Comparison of ENCODE assay signal across 17 cellular contexts in genomic region chr17:46163316-46163715, GRCh38. TPM values are rescaled to one million over a fixed set of nuclear protein-coding genes. Genes with fewer than 3 reads are reported as not detected.
A peak's percentile ranks its signal among the peaks of the same experiment; 100 is the strongest.
DNase-seq lines count a peak whose midpoint lies in the region; ATAC-seq and TF ChIP-seq lines count a peak whose summit lies in the region.
"Had no signal": no experiment of that assay in that cellular context is flagged by ENCODE, and none has a peak within 500 bp of the region (broad histone marks: within the 10 kb centered on the region; RNA-seq: fewer than 3 reads in every experiment).

No MANE protein-coding gene starts in this region.

- H3K27me3 Mint-ChIP-seq in CD4-positive, alpha-beta T cell, result no peaks in the 10 kb centered on the region
- H3K27me3 Mint-ChIP-seq in central memory CD8-positive, alpha-beta T cell, result no peaks in the 10 kb centered on the region
- no peaks in the 10 kb centered on the region for H3K27me3 Mint-ChIP-seq in naive thymus-derived CD4-positive, alpha-beta T cell

- peaks cover 10% of the 10 kb centered on the region; the same call in 1 of the 2 replicates for H3K36me3 ChIP-seq in Karpas-422 (ENCODE audit: insufficient read depth, low read length)
- H3K36me3 ChIP-seq in naive thymus-derived CD4-positive, alpha-beta T cell (ENCODE audit: control insufficient read depth in 2 of 3, insufficient read depth in 3 of 3, low read length in 3 of 3), result no peaks in the 10 kb centered on the region
- H3K36me3 ChIP-seq: thoracic aorta had no signal

- no peak overlapping the region for H2AFZ ChIP-seq in Karpas-422 (ENCODE audit: low read length)

- H3K9me3 ChIP-seq in CD4-positive, alpha-beta T cell (ENCODE audit: control insufficient read depth, low read length), result no peaks in the 10 kb centered on the region
- H3K9me3 ChIP-seq in Karpas-422 (ENCODE audit: low read length), result no peaks in the 10 kb centered on the region
- H3K9me3 ChIP-seq in naive thymus-derived CD4-positive, alpha-beta T cell (ENCODE audit: control insufficient read depth in 2 of 3, low read length in 3 of 3), result no peaks in the 10 kb centered on the region
- H3K9me3 ChIP-seq: heart right ventricle, SJSA1, thoracic aorta had no signal

- H3K4me2 ChIP-seq in Karpas-422 (ENCODE audit: low read depth, low read length, poor library complexity, severe bottlenecking), result no peak overlapping the region

- no peaks in the 10 kb centered on the region for H3K9me3 Mint-ChIP-seq in CD4-positive, alpha-beta T cell
- H3K9me3 Mint-ChIP-seq in central memory CD8-positive, alpha-beta T cell, result no peaks in the 10 kb centered on the region
- H3K9me3 Mint-ChIP-seq in naive thymus-derived CD4-positive, alpha-beta T cell, result no peaks in the 10 kb centered on the region
- H3K9me3 Mint-ChIP-seq: activated naive CD4-positive, alpha-beta T cell treated with anti-CD3 and anti-CD28 coated beads, Interleukin-2, amount 50 U/mL, for 72 hours; nephron had no signal

- POLR2A ChIA-PET in CD4-positive, alpha-beta T cell (lab: Charles Lee), result interaction anchor here (1.1 to 4.3 kb wide), 3 partner anchors 8 to 29 kb away, joined by 3 to 18 read pairs (median 4); partner anchors contain the start of gene KANSL1
- POLR2A ChIA-PET in naive thymus-derived CD4-positive, alpha-beta T cell (lab: Charles Lee), result interaction anchor here (0.6 to 1.1 kb wide), 2 partner anchors 11 to 54 kb away, joined by 3 to 4 read pairs; no protein-coding TSS in a partner anchor

- H3K79me2 ChIP-seq in Karpas-422 (ENCODE audit: low read length), result peaks cover 98% of the 10 kb centered on the region

- no peak overlapping the region for H3K4me3 ChIP-seq in Karpas-422 (ENCODE audit: low read length)
- no peak overlapping the region for H3K4me3 ChIP-seq in naive thymus-derived CD4-positive, alpha-beta T cell (ENCODE audit: low read length)
- H3K4me3 ChIP-seq: cardiac muscle cell, heart right ventricle, SJSA1, thoracic aorta had no signal

- CTCF ChIA-PET in CD4-positive, alpha-beta T cell (lab: Charles Lee), result interaction anchor here (1.3 to 2.2 kb wide), 3 partner anchors 11 to 49 kb away, joined by 3 to 5 read pairs (median 5); no protein-coding TSS in a partner anchor
- CTCF ChIA-PET in naive thymus-derived CD4-positive, alpha-beta T cell (lab: Charles Lee), result interaction anchor here (1.1 to 1.3 kb wide), 2 partner anchors 10 to 24 kb away, joined by 4 read pairs; no protein-coding TSS in a partner anchor

- H3K27ac ChIP-seq in CD4-positive, alpha-beta T cell (ENCODE audit: low read depth, low read length), result no peak overlapping the region
- H3K27ac ChIP-seq in Karpas-422 (ENCODE audit: low read length), result peak overlapping the region; percentile 53
- no peak overlapping the region for H3K27ac ChIP-seq in naive thymus-derived CD4-positive, alpha-beta T cell (ENCODE audit: low read depth, low read length)
- H3K27ac ChIP-seq: SJSA1, thoracic aorta had no signal

- DNase-seq in CD4-positive, alpha-beta T cell, result no peak
- DNase-seq in Karpas-422 (no peak), posterior cingulate gyrus (no peak), occipital lobe (lab: John Stamatoyannopoulos, UW) (no peak)
- no peak for DNase-seq in central memory CD8-positive, alpha-beta T cell (ENCODE audit: low spot score in 2 of 2)
- no peak for DNase-seq in naive thymus-derived CD4-positive, alpha-beta T cell
- DNase-seq: activated CD8-positive, alpha-beta memory T cell treated with anti-CD3 and anti-CD28 coated beads, Interleukin-2, amount 50 U/mL, for 4 hours; erythroblast; heart right ventricle; NCI-H1105 treated with DMSO at 0.1 percent for 48 hours; retina had no signal

- TF ChIP-seq CTCF in CD4-positive, alpha-beta T cell (IDR thresholded peaks at IDR 0.05), result no peak

- H3K27ac Mint-ChIP-seq in CD4-positive, alpha-beta T cell, result peak overlapping the region; percentile 21
- peak overlapping the region; percentile 60 for H3K27ac Mint-ChIP-seq in central memory CD8-positive, alpha-beta T cell (ENCODE audit: low read depth)
- H3K27ac Mint-ChIP-seq in naive thymus-derived CD4-positive, alpha-beta T cell, result peak overlapping the region in 8 of 9 donors; percentile 8 to 32 (median 18)

- H3K27me3 ChIP-seq in CD4-positive, alpha-beta T cell (ENCODE audit: control insufficient read depth, insufficient read depth, low read length), result no peaks in the 10 kb centered on the region
- H3K27me3 ChIP-seq in Karpas-422 (ENCODE audit: low read length), result no peaks in the 10 kb centered on the region
- no peaks in the 10 kb centered on the region for H3K27me3 ChIP-seq in naive thymus-derived CD4-positive, alpha-beta T cell (ENCODE audit: control insufficient read depth in 2 of 2, insufficient read depth in 2 of 2, low read length in 2 of 2)
- H3K27me3 ChIP-seq: cardiac muscle cell, heart right ventricle, SJSA1 had no signal

- H3K4me1 Mint-ChIP-seq in CD4-positive, alpha-beta T cell (ENCODE audit: low read depth), result peaks cover 82% of the 10 kb centered on the region
- peaks cover 76% of the 10 kb centered on the region for H3K4me1 Mint-ChIP-seq in central memory CD8-positive, alpha-beta T cell
- peaks cover 61 to 94% (median 82%) of the 10 kb centered on the region in 7 donors for H3K4me1 Mint-ChIP-seq in naive thymus-derived CD4-positive, alpha-beta T cell

- intact Hi-C loops in CD4-positive, alpha-beta T cell (cut with DNase I, micrococcal nuclease), result no loop called here
- intact Hi-C loops in naive thymus-derived CD4-positive, alpha-beta T cell (cut with micrococcal nuclease), result no loop called here
- intact Hi-C loops in posterior cingulate gyrus (cut with DNase I), result loop anchor here (10.0 kb wide), 1 partner anchor 49 kb away; no protein-coding TSS in a partner anchor

- no peak for ATAC-seq in CD4-positive, alpha-beta T cell (ENCODE audit: poor library complexity)
- no peak for ATAC-seq in central memory CD8-positive, alpha-beta T cell (replicated peaks; ENCODE audit: extremely low read depth, poor library complexity, severe bottlenecking)
- ATAC-seq in naive thymus-derived CD4-positive, alpha-beta T cell, result peak; percentile 57
- ATAC-seq in GM21390 (IDR thresholded peaks at IDR 0.05; ENCODE audit: unreplicated experiment), result no peak
- ATAC-seq: heart right ventricle had no signal

- peaks cover 36% of the 10 kb centered on the region for H4K20me1 ChIP-seq in Karpas-422 (ENCODE audit: insufficient read depth, low read depth, low read length)

- H3K4me3 Mint-ChIP-seq in CD4-positive, alpha-beta T cell, result peak overlapping the region; percentile 13
- peak overlapping the region; percentile 3 for H3K4me3 Mint-ChIP-seq in central memory CD8-positive, alpha-beta T cell
- peak overlapping the region in 7 of 10 donors; percentile 30 to 76 (median 57) for H3K4me3 Mint-ChIP-seq in naive thymus-derived CD4-positive, alpha-beta T cell
- H3K4me3 Mint-ChIP-seq: nephron had no signal

- peaks cover 85% of the 10 kb centered on the region for H3K4me1 ChIP-seq in Karpas-422 (ENCODE audit: low read length)
- peaks cover 53 to 57% of the 10 kb centered on the region in 2 donors for H3K4me1 ChIP-seq in naive thymus-derived CD4-positive, alpha-beta T cell (ENCODE audit: control insufficient read depth in 2 of 2, insufficient read depth in 2 of 2, low read length in 2 of 2)

- no peaks in the 10 kb centered on the region for H3K9me2 ChIP-seq in Karpas-422 (replicated peaks; ENCODE audit: insufficient read depth, low read length)

- peaks cover 45% of the 10 kb centered on the region for H3K36me3 Mint-ChIP-seq in CD4-positive, alpha-beta T cell (ENCODE audit: low read depth)
- H3K36me3 Mint-ChIP-seq in central memory CD8-positive, alpha-beta T cell (ENCODE audit: insufficient read depth), result peaks cover 25% of the 10 kb centered on the region
- H3K36me3 Mint-ChIP-seq in naive thymus-derived CD4-positive, alpha-beta T cell, result peaks cover 0 to 26% (median 13%) of the 10 kb centered on the region in 5 donors

- no peak overlapping the region for H3K9ac ChIP-seq in Karpas-422 (ENCODE audit: low read length)

RNA-seq across cellular contexts. Expression of gene KANSL1, which starts 29.9 kb away (rescaled TPM):
- 100 to 1,000 TPM; 122 to 125 TPM for total RNA-seq in CD4-positive, alpha-beta T cell
- total RNA-seq in Karpas-422 (2014; rRNA removed; shearing (Covaris generic); ENCODE audit: low replicate concordance), result 127 and 153 TPM in 2 replicates
- 100 to 1,000 TPM; 121 to 230 (median 202) TPM for total RNA-seq in naive thymus-derived CD4-positive, alpha-beta T cell
- polyA plus RNA-seq in naive thymus-derived CD4-positive, alpha-beta T cell, result 10 to 100 TPM; 17.4 to 24.0 TPM
- total RNA-seq in occipital lobe, result 116 TPM

Comparison
In these comparisons a context has a peak if more than half of its experiments do, and no peak if none do; other contexts are left out.
1. H3K4me3 Mint-ChIP-seq: peak in every context shown above with its lines; median percentile 57 in naive thymus-derived CD4-positive, alpha-beta T cell; 13 in CD4-positive, alpha-beta T cell; 3 in central memory CD8-positive, alpha-beta T cell.